19 cellular contexts compared by ENCODE assay signal in genomic region chr1:157359309-157360020, GRCh38.
DNase-seq lines count a peak whose midpoint lies in the region; TF ChIP-seq lines count a peak whose summit lies in the region.
"Had no signal": no experiment of that assay in that cellular context is flagged by ENCODE, and none has a peak within 500 bp of the region (broad histone marks: within the 10 kb centered on the region; RNA-seq: fewer than 3 reads in every experiment).

No MANE protein-coding gene starts in this region.

- no peak overlapping the region for H2AK5ac ChIP-seq in mesenchymal stem cell (ENCODE audit: low read length, severe bottlenecking)

- 89% methylated on average over 3 of the region's 4 CpGs for WGBS in mesenchymal stem cell
- 64 to 84% methylated on average over 4 of the region's 4 CpGs for WGBS in esophagus squamous epithelium, 2 donors

- CTCF ChIA-PET in Caco-2 (lab: Charles Lee): interaction anchor here (0.6 to 1.3 kb wide), 3 partner anchors 55 to 146 kb away, joined by 3 to 5 read pairs (median 3); no protein-coding TSS in a partner anchor

- peaks cover 10% of the 10 kb centered on the region for H3K9me3 Mint-ChIP-seq in Caco-2 (ENCODE audit: unreplicated experiment)
- H3K9me3 Mint-ChIP-seq: activated naive CD8-positive, alpha-beta T cell treated with anti-CD3 and anti-CD28 coated beads for 36 hours; central memory CD8-positive, alpha-beta T cell; T-helper 2 cell treated with Interferon-gamma antibody and Interleukin-4, amounts not matched to agents 5 μg/mL and 100 μg/mL, for 36 hours had no signal

- no peak overlapping the region for H4K8ac ChIP-seq in mesenchymal stem cell (ENCODE audit: low read length)

- H3K4ac ChIP-seq in mesenchymal stem cell (ENCODE audit: low read depth in 1 of 2, low read length in 2 of 2): no peak overlapping the region

- TF ChIP-seq POLR2A in NB4 (IDR thresholded peaks at IDR 0.05; ENCODE audit: extremely low read depth, insufficient read length): no peak
- TF ChIP-seq POLR2A in esophagus squamous epithelium (IDR thresholded peaks at IDR 0.05): no peak

- no peaks in the 10 kb centered on the region for H3K79me1 ChIP-seq in mesenchymal stem cell (replicated peaks; ENCODE audit: low read length, poor library complexity, severe bottlenecking)

- DNase-seq in Caco-2 (peak; percentile 65 to 66), NB4 (ENCODE audit: low read depth) (peak; percentile 12), NCI-H510A (lab: John Stamatoyannopoulos, UW) (peak; percentile 94), dedifferentiated amniotic fluid mesenchymal stem cell (ENCODE audit: extremely low spot score) (peak; percentile 29), hippocampal formation (lab: John Stamatoyannopoulos, UW) (no peak), ascending aorta (ENCODE audit: low spot score in 2 of 2) (no peak), mesenchymal stem cell (no peak), esophagus squamous epithelium (lab: John Stamatoyannopoulos, UW) (no peak)
- DNase-seq: ACHN; activated CD4-positive, alpha-beta T cell treated with anti-CD3 and anti-CD28 coated beads for 36 hours; activated naive CD8-positive, alpha-beta T cell treated with anti-CD3 and anti-CD28 coated beads for 36 hours; Calu3; H9; KBM-7; pancreas; stomach had no signal

- no peaks in the 10 kb centered on the region for H3K27me3 Mint-ChIP-seq in Caco-2 (ENCODE audit: insufficient read depth, unreplicated experiment)
- H3K27me3 Mint-ChIP-seq: activated CD4-positive, alpha-beta T cell treated with anti-CD3 and anti-CD28 coated beads for 36 hours; activated naive CD8-positive, alpha-beta T cell treated with anti-CD3 and anti-CD28 coated beads for 36 hours had no signal

- no peak overlapping the region for H2BK15ac ChIP-seq in mesenchymal stem cell (ENCODE audit: low read depth, poor library complexity, severe bottlenecking)

- H3K4me2 ChIP-seq in mesenchymal stem cell (ENCODE audit: low read length, poor library complexity, severe bottlenecking): no peak overlapping the region

- no TSS peak for BruUV-seq in Caco-2 (replicated peaks; lab: Mats Ljungman, UMichigan)

- no peak overlapping the region for H3K27ac ChIP-seq in ascending aorta
- H3K27ac ChIP-seq in mesenchymal stem cell (ENCODE audit: low read length, poor library complexity, severe bottlenecking): no peak overlapping the region
- H3K27ac ChIP-seq in esophagus squamous epithelium: no peak overlapping the region
- H3K27ac ChIP-seq: pancreas, skin epidermis, stomach had no signal

- H3K27me3 ChIP-seq in Caco-2 (replicated peaks; ENCODE audit: control insufficient read depth, insufficient read depth, low read length) (no peaks in the 10 kb centered on the region), ascending aorta (no peaks in the 10 kb centered on the region), mesenchymal stem cell (ENCODE audit: control insufficient read depth in 1 of 2, insufficient read depth in 1 of 2, low read length in 2 of 2) (peaks cover 0 to 17% of the 10 kb centered on the region in 2 experiments), esophagus squamous epithelium (no peaks in the 10 kb centered on the region)
- H3K27me3 ChIP-seq: pancreas, stomach had no signal

- H3K18ac ChIP-seq in mesenchymal stem cell (ENCODE audit: low read depth in 1 of 2, low read length in 2 of 2): no peak overlapping the region

- H3K4me1 Mint-ChIP-seq in Caco-2 (ENCODE audit: low read depth, unreplicated experiment): peaks cover 10% of the 10 kb centered on the region
- H3K4me1 Mint-ChIP-seq: activated CD4-positive, alpha-beta T cell treated with anti-CD3 and anti-CD28 coated beads for 36 hours; activated naive CD8-positive, alpha-beta T cell treated with anti-CD3 and anti-CD28 coated beads for 36 hours; central memory CD8-positive, alpha-beta T cell had no signal

- no peak overlapping the region for H2AFZ ChIP-seq in mesenchymal stem cell (ENCODE audit: low read depth, low read length)

- H3K36me3 ChIP-seq in Caco-2 (ENCODE audit: control insufficient read depth, insufficient read depth, low read length) (no peaks in the 10 kb centered on the region), ascending aorta (no peaks in the 10 kb centered on the region), mesenchymal stem cell (ENCODE audit: control insufficient read depth in 1 of 2, insufficient read depth in 2 of 2, low read depth in 1 of 2, low read length in 2 of 2) (no peaks in the 10 kb centered on the region), esophagus squamous epithelium (no peaks in the 10 kb centered on the region)
- H3K36me3 ChIP-seq: pancreas, stomach had no signal

- H3K4me1 ChIP-seq in Caco-2 (peaks cover 10% of the 10 kb centered on the region; the same call in 1 of the 2 replicates), ascending aorta (no peaks in the 10 kb centered on the region), mesenchymal stem cell (ENCODE audit: control insufficient read depth, insufficient read depth, low read depth, low read length) (peaks cover 2% of the 10 kb centered on the region), esophagus squamous epithelium (no peaks in the 10 kb centered on the region)
- H3K4me1 ChIP-seq: pancreas had no signal

- no peak overlapping the region for H2BK12ac ChIP-seq in mesenchymal stem cell (ENCODE audit: low read length in 2 of 2)

- H3K36me3 Mint-ChIP-seq in Caco-2 (ENCODE audit: insufficient read depth, unreplicated experiment): no peaks in the 10 kb centered on the region
- H3K36me3 Mint-ChIP-seq: activated naive CD8-positive, alpha-beta T cell treated with anti-CD3 and anti-CD28 coated beads for 36 hours had no signal

- no peak overlapping the region for H3K9ac ChIP-seq in mesenchymal stem cell (ENCODE audit: low read length)

- H2BK120ac ChIP-seq in mesenchymal stem cell (ENCODE audit: low read depth, low read length): no peak overlapping the region

- H3K4me3 ChIP-seq in Caco-2 (ENCODE audit: low read depth, low read length) (no peak overlapping the region), NB4 (ENCODE audit: low read depth, low read length) (no peak overlapping the region), ascending aorta (no peak overlapping the region), mesenchymal stem cell (ENCODE audit: insufficient read depth in 1 of 2, low read depth in 1 of 2, low read length in 2 of 2) (no peak overlapping the region), esophagus squamous epithelium (no peak overlapping the region)
- H3K4me3 ChIP-seq: pancreas, skin epidermis, stomach had no signal

- H4K91ac ChIP-seq in mesenchymal stem cell (ENCODE audit: low read length): no peak overlapping the region

- H3K4me3 Mint-ChIP-seq in Caco-2 (ENCODE audit: unreplicated experiment): no peak overlapping the region
- H3K4me3 Mint-ChIP-seq: activated CD4-positive, alpha-beta T cell treated with anti-CD3 and anti-CD28 coated beads for 36 hours; activated naive CD8-positive, alpha-beta T cell treated with anti-CD3 and anti-CD28 coated beads for 36 hours; central memory CD8-positive, alpha-beta T cell; H9; T-helper 2 cell treated with Interferon-gamma antibody and Interleukin-4, amounts not matched to agents 5 μg/mL and 100 μg/mL, for 36 hours had no signal

- no peak overlapping the region for H3K14ac ChIP-seq in mesenchymal stem cell (ENCODE audit: low read length in 2 of 2)

- peak overlapping the region; percentile 10 for H3K27ac Mint-ChIP-seq in Caco-2 (ENCODE audit: unreplicated experiment)
- H3K27ac Mint-ChIP-seq: activated CD4-positive, alpha-beta T cell treated with anti-CD3 and anti-CD28 coated beads for 36 hours; activated naive CD8-positive, alpha-beta T cell treated with anti-CD3 and anti-CD28 coated beads for 36 hours; H9; T-helper 2 cell treated with Interferon-gamma antibody and Interleukin-4, amounts not matched to agents 5 μg/mL and 100 μg/mL, for 36 hours had no signal

- H2BK5ac ChIP-seq in mesenchymal stem cell (ENCODE audit: low read depth, low read length, poor library complexity, severe bottlenecking): no peak overlapping the region

- TF ChIP-seq CTCF in Caco-2 (IDR thresholded peaks at IDR 0.05; ENCODE audit: insufficient read depth in 1 of 2, low read depth in 1 of 2, low read length in 1 of 2, severe bottlenecking in 1 of 2, unreplicated experiment in 1 of 2) (no peak), NB4 (IDR thresholded peaks at IDR 0.05; ENCODE audit: low read depth, low read length) (no peak), ascending aorta (IDR thresholded peaks at IDR 0.05) (no peak), esophagus squamous epithelium (IDR thresholded peaks at IDR 0.05) (no peak)

- no peak overlapping the region for H3K23ac ChIP-seq in mesenchymal stem cell (ENCODE audit: low read length in 2 of 2)

- H3K9me3 ChIP-seq in Caco-2 (peaks cover 6% of the 10 kb centered on the region; the same call in 1 of the 2 replicates), ascending aorta (no peaks in the 10 kb centered on the region), mesenchymal stem cell (ENCODE audit: control insufficient read depth, low read length) (no peaks in the 10 kb centered on the region), esophagus squamous epithelium (no peaks in the 10 kb centered on the region)
- H3K9me3 ChIP-seq: pancreas, stomach had no signal

- POLR2A ChIA-PET in Caco-2 (lab: Charles Lee): interaction anchor here (0.9 kb wide), 1 partner anchor 119 kb away, joined by 3 read pairs; no protein-coding TSS in a partner anchor

- intact Hi-C loops in Caco-2 (cut with micrococcal nuclease; ENCODE audit: unreplicated experiment): loop anchor here (1.0 to 10.0 kb wide), 2 partner anchors 8 to 585 kb away; no protein-coding TSS in a partner anchor
- intact Hi-C loops in ascending aorta (cut with DNase I): no loop called here
- intact Hi-C loops in esophagus squamous epithelium (cut with DNase I): no loop called here

Comparison
In these comparisons a context has a peak if more than half of its experiments do, and no peak if none do; other contexts are left out.
1. DNase-seq: peak in Caco-2 (2 of 2), NB4 (single experiment), NCI-H510A (single experiment) and dedifferentiated amniotic fluid mesenchymal stem cell (single experiment); none in hippocampal formation (0 of 2), ascending aorta (0 of 2), mesenchymal stem cell (single experiment) and esophagus squamous epithelium (single experiment).